12 cellular contexts compared by ENCODE assay signal in the genomic region with DNA sequence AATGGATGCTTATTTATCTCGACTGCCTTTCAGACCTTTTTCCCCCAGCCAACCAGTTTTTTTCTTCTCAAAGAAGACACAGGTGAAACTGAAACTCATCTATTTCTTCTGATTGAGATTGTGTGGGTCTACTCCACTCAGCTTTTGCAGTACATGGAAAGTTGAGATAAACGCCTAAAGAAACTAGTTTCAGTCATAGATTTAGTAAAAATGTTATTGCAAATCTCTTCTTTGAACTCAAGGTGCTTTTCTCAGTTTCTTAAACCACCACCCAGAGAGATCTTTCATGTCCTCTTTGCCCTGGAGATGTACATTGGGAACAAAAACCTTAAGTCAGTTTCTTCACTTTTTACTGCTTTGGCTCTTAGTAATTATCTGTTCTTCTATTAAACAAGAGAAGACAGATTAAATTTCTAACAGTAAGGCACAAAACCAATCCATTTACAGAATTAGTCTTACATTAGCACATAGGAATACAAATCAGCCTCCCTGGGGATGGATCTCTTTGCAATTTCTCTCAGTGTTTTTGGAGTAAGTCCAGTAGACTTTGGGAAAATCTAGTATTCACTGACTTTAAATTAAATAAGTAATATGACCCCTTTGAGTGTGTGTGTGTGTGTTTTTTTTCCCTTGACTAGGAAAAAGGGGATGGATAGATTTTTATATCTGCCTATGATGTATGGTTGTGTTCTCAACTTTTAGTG. TPM values are rescaled to one million over a fixed set of nuclear protein-coding genes. Genes with fewer than 3 reads are reported as not detected.
DNase-seq lines count a peak whose midpoint lies in the region; ATAC-seq, FAIRE-seq and TF ChIP-seq lines count a peak whose summit lies in the region.
"Had no signal": no experiment of that assay in that cellular context is flagged by ENCODE, and none has a peak within 500 bp of the region (broad histone marks: within the 10 kb centered on the region; RNA-seq: fewer than 3 reads in every experiment).

No MANE protein-coding gene starts in this region.

- H3K4me2 ChIP-seq in OCI-LY3 (ENCODE audit: low read length) = peak overlapping the region; percentile 24

- H3K36me3 ChIP-seq in OCI-LY3 (replicated peaks; ENCODE audit: low read depth, low read length) (peaks cover 12% of the 10 kb centered on the region), sigmoid colon (peaks cover 0 to 7% (median 0%) of the 10 kb centered on the region in 4 donors), heart right ventricle (no peaks in the 10 kb centered on the region), right lobe of liver (no peaks in the 10 kb centered on the region)

- H3K4me3 ChIP-seq in OCI-LY3 (ENCODE audit: low read length) = no peak overlapping the region
- H3K4me3 ChIP-seq in sigmoid colon = no peak overlapping the region
- H3K4me3 ChIP-seq in heart right ventricle = no peak overlapping the region
- no peak overlapping the region for H3K4me3 ChIP-seq in right lobe of liver

- no peak for TF ChIP-seq POLR2A in sigmoid colon (IDR thresholded peaks at IDR 0.05)
- no peak for TF ChIP-seq POLR2A in right lobe of liver (IDR thresholded peaks at IDR 0.05)

- no peak for TF ChIP-seq CTCF in natural killer cell (IDR thresholded peaks at IDR 0.05)
- TF ChIP-seq CTCF in OCI-LY3 (IDR thresholded peaks at IDR 0.05; ENCODE audit: low read depth, low read length) = no peak
- no peak for TF ChIP-seq CTCF in sigmoid colon (IDR thresholded peaks at IDR 0.05)
- TF ChIP-seq CTCF in heart right ventricle (IDR thresholded peaks at IDR 0.05) = no peak
- TF ChIP-seq CTCF in right lobe of liver (IDR thresholded peaks at IDR 0.05) = no peak

- intact Hi-C loops in natural killer cell (cut with micrococcal nuclease) = no loop called here
- intact Hi-C loops in sigmoid colon (cut with DNase I) = no loop called here
- intact Hi-C loops in heart right ventricle (cut with DNase I) = no loop called here
- intact Hi-C loops in right lobe of liver (cut with DNase I) = no loop called here

- no peak overlapping the region for H3K9ac ChIP-seq in OCI-LY3 (ENCODE audit: low read length)

- H3K4me1 ChIP-seq in OCI-LY3 (ENCODE audit: low read length) (peaks cover 31% of the 10 kb centered on the region), sigmoid colon (peaks cover 0 to 20% (median 19%) of the 10 kb centered on the region in 4 donors), heart right ventricle (peaks cover 0 to 39% (median 14%) of the 10 kb centered on the region in 9 donors), right lobe of liver (peaks cover 0 to 11% (median 4%) of the 10 kb centered on the region in 4 donors)

- peak overlapping the region; percentile 19 for H3K4me3 Mint-ChIP-seq in natural killer cell treated with Interleukin-12 subunit alpha and Interleukin-12 subunit beta and Interleukin-15 and Interleukin-18, amount 100 ng/mL, for 72 hours
- H3K4me3 Mint-ChIP-seq in natural killer cell = no peak overlapping the region

- H3K79me2 ChIP-seq in OCI-LY3 (ENCODE audit: low read length) = peaks cover 39% of the 10 kb centered on the region

- peaks cover 37% of the 10 kb centered on the region for H4K20me1 ChIP-seq in OCI-LY3 (ENCODE audit: insufficient read depth, low read length)

- no peaks in the 10 kb centered on the region for H3K9me3 ChIP-seq in OCI-LY3 (ENCODE audit: insufficient read depth, low read length)
- no peaks in the 10 kb centered on the region for H3K9me3 ChIP-seq in sigmoid colon
- H3K9me3 ChIP-seq in heart right ventricle = no peaks in the 10 kb centered on the region
- H3K9me3 ChIP-seq in right lobe of liver = no peaks in the 10 kb centered on the region

- no peak for FAIRE-seq in HTR-8/SVneo (lab: Jason Lieb, UNC)

- no peak for TF ChIP-seq EP300 in sigmoid colon (IDR thresholded peaks at IDR 0.05)

- peak overlapping the region; percentile 36 to 40 for H3K27ac Mint-ChIP-seq in natural killer cell treated with Interleukin-12 subunit alpha and Interleukin-12 subunit beta and Interleukin-15 and Interleukin-18, amount 100 ng/mL, for 72 hours
- H3K27ac Mint-ChIP-seq in natural killer cell = peak overlapping the region in 1 of 2 donors; percentile 43

- H3K27ac ChIP-seq in OCI-LY3 (ENCODE audit: low read length) = peak overlapping the region; percentile 35; the same call in 1 of the 2 replicates
- no peak overlapping the region for H3K27ac ChIP-seq in sigmoid colon
- H3K27ac ChIP-seq in heart right ventricle = no peak overlapping the region
- no peak overlapping the region for H3K27ac ChIP-seq in right lobe of liver
- H3K27ac ChIP-seq: C4-2B had no signal

- H3K27me3 ChIP-seq in OCI-LY3 (ENCODE audit: low read depth, low read length) (no peaks in the 10 kb centered on the region), sigmoid colon (no peaks in the 10 kb centered on the region), heart right ventricle (no peaks in the 10 kb centered on the region), right lobe of liver (no peaks in the 10 kb centered on the region)

- DNase-seq in natural killer cell treated with Interleukin-12 subunit alpha and Interleukin-12 subunit beta and Interleukin-15 and Interleukin-18, amount 100 ng/mL, for 72 hours (ENCODE audit: low spot score) = no peak
- DNase-seq in natural killer cell (no peak), sigmoid colon (no peak), HTR-8/SVneo (ENCODE audit: insufficient read length, low spot score) (no peak), heart right ventricle (no peak), right lobe of liver (no peak)
- DNase-seq: stimulated activated CD4-positive, alpha-beta T cell treated with anti-CD3 and anti-CD28 coated beads, Interleukin-2, amount 100 ng/mL, for 24 hours had no signal

- H2AFZ ChIP-seq in OCI-LY3 (ENCODE audit: low read depth, low read length) = no peak overlapping the region

- H3K9me3 Mint-ChIP-seq in natural killer cell treated with Interleukin-12 subunit alpha and Interleukin-12 subunit beta and Interleukin-15 and Interleukin-18, amount 100 ng/mL, for 72 hours = no peaks in the 10 kb centered on the region
- no peaks in the 10 kb centered on the region for H3K9me3 Mint-ChIP-seq in natural killer cell

- H3K4me1 Mint-ChIP-seq in natural killer cell treated with Interleukin-12 subunit alpha and Interleukin-12 subunit beta and Interleukin-15 and Interleukin-18, amount 100 ng/mL, for 72 hours (ENCODE audit: low read depth in 2 of 2) = peaks cover 55 to 68% of the 10 kb centered on the region in 2 donors
- H3K4me1 Mint-ChIP-seq in natural killer cell = peaks cover 80 to 82% of the 10 kb centered on the region in 2 donors

- WGBS in sigmoid colon, 2 donors = 73 to 96% methylated on average over 2 of the region's 2 CpGs
- 81 to 85% methylated on average over 2 of the region's 2 CpGs for WGBS in heart right ventricle, 2 donors
- WGBS in right lobe of liver (ENCODE audit: insufficient coverage, low coverage, low lambda C conversion rate, missing lambda C conversion rate) = 67% methylated on average over 2 of the region's 2 CpGs

- H3K27me3 Mint-ChIP-seq in natural killer cell treated with Interleukin-12 subunit alpha and Interleukin-12 subunit beta and Interleukin-15 and Interleukin-18, amount 100 ng/mL, for 72 hours = no peaks in the 10 kb centered on the region
- no peaks in the 10 kb centered on the region for H3K27me3 Mint-ChIP-seq in natural killer cell (ENCODE audit: low read depth in 2 of 2)

- peak in 1 of 2 donors; percentile 34 for ATAC-seq in natural killer cell treated with Interleukin-12 subunit alpha and Interleukin-12 subunit beta and Interleukin-15 and Interleukin-18, amount 100 ng/mL, for 72 hours
- ATAC-seq in natural killer cell (no peak), HG02884 (IDR thresholded peaks at IDR 0.05; ENCODE audit: unreplicated experiment) (peak; percentile 72), heart right ventricle (no peak), right lobe of liver (no peak)
- ATAC-seq: HCT116 had no signal

- H3K36me3 Mint-ChIP-seq in natural killer cell treated with Interleukin-12 subunit alpha and Interleukin-12 subunit beta and Interleukin-15 and Interleukin-18, amount 100 ng/mL, for 72 hours = no peaks in the 10 kb centered on the region
- no peaks in the 10 kb centered on the region for H3K36me3 Mint-ChIP-seq in natural killer cell

RNA-seq across cellular contexts. Expression of a gene that starts 11.6 kb away (rescaled TPM):
- 10 to 100 TPM in 1 of 2 donors, 1 to 10 TPM in 1; 9.6 to 11.5 TPM for total RNA-seq in natural killer cell treated with Interleukin-12 subunit alpha and Interleukin-12 subunit beta and Interleukin-15 and Interleukin-18, amount 100 ng/mL, for 72 hours
- total RNA-seq in natural killer cell = 10 to 100 TPM; 11.5 to 16.0 (median 13.5) TPM
- 10 to 100 TPM in 2 of 4 donors, 1 to 10 TPM in 2; 7.7 to 19.1 (median 10.7) TPM for total RNA-seq in sigmoid colon
- polyA plus RNA-seq in sigmoid colon = 1 to 10 TPM; 2.3 to 6.3 (median 3.0) TPM
- 10 to 100 TPM in 1 of 10 donors, 1 to 10 TPM in 9; 5.3 to 11.3 (median 7.6) TPM for total RNA-seq in heart right ventricle
- 1 to 10 TPM; 2.4 to 3.7 TPM for polyA plus RNA-seq in heart right ventricle
- 1 to 10 TPM; 4.5 to 9.6 (median 6.3) TPM for total RNA-seq in right lobe of liver

RNA-seq across cellular contexts. Expression of a gene that starts 41.1 kb away (rescaled TPM):
- total RNA-seq in natural killer cell treated with Interleukin-12 subunit alpha and Interleukin-12 subunit beta and Interleukin-15 and Interleukin-18, amount 100 ng/mL, for 72 hours = not detected
- under 1 TPM in 1 of 3 donors, not detected in 2; 0.15 TPM for total RNA-seq in natural killer cell
- total RNA-seq in sigmoid colon = under 1 TPM in 1 of 4 donors, not detected in 3; under 0.01 TPM
- under 1 TPM; under 0.01 to 0.92 (median 0.38) TPM for polyA plus RNA-seq in sigmoid colon
- total RNA-seq in heart right ventricle = 1 to 10 TPM in 2 of 10 donors, under 1 TPM in 6, not detected in 2; 0.25 to 2.9 (median 0.57) TPM
- under 1 TPM; 0.03 to 0.07 TPM for polyA plus RNA-seq in heart right ventricle
- total RNA-seq in right lobe of liver = not detected
- total RNA-seq: lung microvascular endothelial cell had no signal
